Comparison of ENCODE assay signal across 8 cellular contexts in genomic region chr10:95289921-95290421, GRCh38. TPM values are rescaled to one million over a fixed set of nuclear protein-coding genes. Genes with fewer than 3 reads are reported as not detected.
DNase-seq lines count a peak whose midpoint lies in the region; ATAC-seq and TF ChIP-seq lines count a peak whose summit lies in the region.

No MANE protein-coding gene starts in this region.

- H3K9me3 Mint-ChIP-seq in central memory CD8-positive, alpha-beta T cell = no peaks in the 10 kb centered on the region

- H3K27me3 ChIP-seq in muscle layer of duodenum (ENCODE audit: low read depth, low read length) = no peaks in the 10 kb centered on the region

- H3K4me3 ChIP-seq in AG04449 (ENCODE audit: low read depth, low read length) = peak overlapping the region; percentile 89
- peak overlapping the region; percentile 43 to 72 for H3K4me3 ChIP-seq in muscle layer of duodenum (ENCODE audit: low read depth in 1 of 2, low read length in 2 of 2)

- POLR2A ChIA-PET in AG04449 (lab: Yijun Ruan, JAX) = interaction anchor here (1.1 kb wide), 2 partner anchors 11 to 18 kb away, joined by 3 to 4 read pairs; no protein-coding TSS in a partner anchor

- CTCF ChIA-PET in AG04449 (lab: Yijun Ruan, JAX) = interaction anchor here (0.9 to 1.7 kb wide), 3 partner anchors 15 to 74 kb away, joined by 3 to 10 read pairs (median 3); no protein-coding TSS in a partner anchor

- no peak for TF ChIP-seq CTCF in AG04449 (IDR thresholded peaks at IDR 0.05; ENCODE audit: insufficient read depth, low read length, missing control alignments)

- H3K9me3 ChIP-seq in muscle layer of duodenum (ENCODE audit: control insufficient read depth in 1 of 2, low read length in 2 of 2) = no peaks in the 10 kb centered on the region

- DNase-seq in AG04449 (ENCODE audit: low read depth, low spot score) (no peak), HT-29 (ENCODE audit: low spot score) (peak; percentile 47), NCI-H1105 treated with DMSO at 0.1 percent for 48 hours (lab: John Stamatoyannopoulos, UW) (no peak), iPS-NIHi7 (ENCODE audit: extremely low spot score) (no peak), cerebellum (ENCODE audit: low spot score) (no peak)
- DNase-seq in central memory CD8-positive, alpha-beta T cell (ENCODE audit: low spot score in 2 of 2) = no peak

- H3K36me3 ChIP-seq in muscle layer of duodenum (ENCODE audit: control insufficient read depth in 1 of 2, insufficient read depth in 2 of 2, low read length in 2 of 2) = no peaks in the 10 kb centered on the region

- peaks cover 6% of the 10 kb centered on the region for H3K36me3 Mint-ChIP-seq in central memory CD8-positive, alpha-beta T cell (ENCODE audit: insufficient read depth)

- H3K27ac Mint-ChIP-seq in central memory CD8-positive, alpha-beta T cell (ENCODE audit: low read depth) = no peak overlapping the region

- peaks cover 4 to 11% of the 10 kb centered on the region in 2 donors for H3K4me1 ChIP-seq in muscle layer of duodenum (ENCODE audit: control insufficient read depth in 1 of 2, insufficient read depth in 2 of 2, low read length in 2 of 2)

- H3K4me3 Mint-ChIP-seq in central memory CD8-positive, alpha-beta T cell = peak overlapping the region; percentile 78

- ATAC-seq in central memory CD8-positive, alpha-beta T cell (replicated peaks; ENCODE audit: extremely low read depth, poor library complexity, severe bottlenecking) = no peak
- ATAC-seq in GM18861 (IDR thresholded peaks at IDR 0.05; ENCODE audit: unreplicated experiment) = no peak

- peaks cover 23% of the 10 kb centered on the region for H3K4me1 Mint-ChIP-seq in central memory CD8-positive, alpha-beta T cell

- H3K27ac ChIP-seq in muscle layer of duodenum (ENCODE audit: low read length) = peak overlapping the region; percentile 86

- H3K27me3 Mint-ChIP-seq in central memory CD8-positive, alpha-beta T cell = peaks cover 7% of the 10 kb centered on the region

RNA-seq across cellular contexts. Expression of gene PDLIM1, which starts 0.8 kb away (rescaled TPM):
- total RNA-seq in HT-29 (2014; rRNA removed; shearing (Covaris generic)) = 20.0 and 25.3 TPM in 2 replicates
- total RNA-seq in cerebellum = 4.4 TPM
